12 cellular contexts compared by ENCODE assay signal in the genomic region with DNA sequence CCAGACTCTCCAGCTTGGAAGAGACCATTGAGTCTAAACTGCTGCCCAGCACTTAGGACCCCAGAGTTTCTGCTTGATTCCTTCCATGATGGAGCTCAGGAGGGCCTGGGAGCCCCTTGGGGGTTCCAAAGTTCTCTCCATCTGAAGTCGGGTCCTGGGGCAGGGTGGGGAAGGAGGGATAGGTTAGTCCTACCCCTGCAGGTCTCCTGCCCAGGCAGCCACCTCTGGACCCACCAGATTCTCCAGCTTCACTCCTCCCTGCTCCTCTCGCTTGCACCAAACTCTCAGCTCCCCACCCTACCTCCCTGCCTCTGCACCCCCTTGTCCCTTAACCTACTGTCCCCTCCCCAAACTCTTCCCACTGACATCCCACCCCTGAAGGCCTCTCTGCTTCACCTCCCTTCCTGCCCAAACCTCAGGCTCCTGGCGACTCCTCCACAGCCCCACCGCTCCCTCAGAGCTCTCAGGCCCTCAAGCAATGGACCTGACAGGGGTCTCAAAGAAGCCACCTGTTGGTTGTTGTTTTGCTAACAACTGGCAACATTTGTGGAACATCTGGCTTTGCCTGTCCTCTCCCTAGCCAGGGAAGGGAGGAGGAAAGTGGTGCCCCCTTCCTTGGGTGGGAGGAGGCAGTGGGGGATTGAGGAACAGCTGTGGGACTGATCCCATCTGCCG.
DNase-seq lines count a peak whose midpoint lies in the region; FAIRE-seq and TF ChIP-seq lines count a peak whose summit lies in the region.
"Had no signal": no experiment of that assay in that cellular context is flagged by ENCODE, and none has a peak within 500 bp of the region (broad histone marks: within the 10 kb centered on the region; RNA-seq: fewer than 3 reads in every experiment).

No MANE protein-coding gene starts in this region.

- peaks cover 32% of the 10 kb centered on the region for H3K4me1 Mint-ChIP-seq in dendritic cell treated with granulocyte-macrophage colony-stimulating factor and Interleukin-4, amounts not matched to agents 40 ng/mL and 50 ng/mL, for 4 days (ENCODE audit: low read depth)

- H3K4me3 ChIP-seq in osteoblast (ENCODE audit: insufficient read depth, low read length): no peak overlapping the region

- H3K27me3 Mint-ChIP-seq in dendritic cell treated with granulocyte-macrophage colony-stimulating factor and Interleukin-4, amounts not matched to agents 40 ng/mL and 50 ng/mL, for 4 days: peaks cover 6% of the 10 kb centered on the region

- TF ChIP-seq POLR2A in GM12892 (IDR thresholded peaks at IDR 0.05; ENCODE audit: low read depth, low read length): no peak

- peaks cover 27% of the 10 kb centered on the region for H4K20me1 ChIP-seq in osteoblast (ENCODE audit: insufficient read depth, low read length)

- peaks cover 22% of the 10 kb centered on the region for H3K36me3 Mint-ChIP-seq in dendritic cell treated with granulocyte-macrophage colony-stimulating factor and Interleukin-4, amounts not matched to agents 40 ng/mL and 50 ng/mL, for 4 days (ENCODE audit: low read depth)

- peaks cover 69% of the 10 kb centered on the region for H3K4me1 ChIP-seq in osteoblast (ENCODE audit: insufficient read depth, low read length)

- no peaks in the 10 kb centered on the region for H3K9me3 ChIP-seq in osteoblast (ENCODE audit: low read depth, low read length)

- H2AFZ ChIP-seq in osteoblast (ENCODE audit: low read length): no peak overlapping the region

- H3K4me2 ChIP-seq in osteoblast (ENCODE audit: insufficient read depth, low read length): no peak overlapping the region

- peak; percentile 93 for DNase-seq in DMS 273 (lab: John Stamatoyannopoulos, UW; ENCODE audit: unreplicated experiment)
- peak; percentile 58 for DNase-seq in NCI-H1694 treated with DMSO at 0.1 percent for 48 hours (lab: John Stamatoyannopoulos, UW)
- DNase-seq in osteoblast (ENCODE audit: insufficient read length, low spot score, missing footprints): peak; percentile 70
- no peak for DNase-seq in SHP77 treated with DMSO at 0.1 percent for 48 hours (lab: John Stamatoyannopoulos, UW)
- no peak for DNase-seq in GM12892 (ENCODE audit: insufficient read length)
- DNase-seq in GM13977 (ENCODE audit: low spot score): no peak
- DNase-seq: activated B cell treated with CpG ODN at 0.5 μM for 24 hours; effector CD4-positive, alpha-beta T cell; H7; NCI-H2081 had no signal

- no peak for TF ChIP-seq CTCF in osteoblast (IDR thresholded peaks at IDR 0.05; ENCODE audit: extremely low read depth, low read depth, low read length)
- no peak for TF ChIP-seq CTCF in GM13977 (IDR thresholded peaks at IDR 0.05; ENCODE audit: extremely low read depth, insufficient read depth, missing control alignments)

- H3K79me2 ChIP-seq in osteoblast (ENCODE audit: insufficient read depth, low read length): peaks cover 25% of the 10 kb centered on the region

- in situ Hi-C loops in GM13977 (cut with MboI; ENCODE audit: low pct_unique_long_range_greater_than_20kb, low sequenced_read_pairs, unreplicated experiment): no loop called here

- H3K36me3 ChIP-seq in osteoblast (ENCODE audit: insufficient read depth, low read length): peaks cover 21% of the 10 kb centered on the region

- no peaks in the 10 kb centered on the region for H3K27me3 ChIP-seq in osteoblast (ENCODE audit: insufficient read depth, low read length)

- FAIRE-seq in GM12892 (lab: Jason Lieb, UNC): no peak
- FAIRE-seq: frontal cortex had no signal

- H3K4me3 Mint-ChIP-seq in dendritic cell treated with granulocyte-macrophage colony-stimulating factor and Interleukin-4, amounts not matched to agents 40 ng/mL and 50 ng/mL, for 4 days: no peak overlapping the region
- H3K4me3 Mint-ChIP-seq: activated B cell treated with CpG ODN at 0.5 μM for 24 hours had no signal

- H3K27ac Mint-ChIP-seq in dendritic cell treated with granulocyte-macrophage colony-stimulating factor and Interleukin-4, amounts not matched to agents 40 ng/mL and 50 ng/mL, for 4 days: peak overlapping the region; percentile 66
- H3K27ac Mint-ChIP-seq: activated B cell treated with CpG ODN at 0.5 μM for 24 hours had no signal

- H3K9me3 Mint-ChIP-seq in dendritic cell treated with granulocyte-macrophage colony-stimulating factor and Interleukin-4, amounts not matched to agents 40 ng/mL and 50 ng/mL, for 4 days: no peaks in the 10 kb centered on the region
- H3K9me3 Mint-ChIP-seq: activated B cell treated with CpG ODN at 0.5 μM for 24 hours had no signal

- intact Hi-C loops in dendritic cell treated with granulocyte-macrophage colony-stimulating factor and Interleukin-4, amounts not matched to agents 40 ng/mL and 50 ng/mL, for 4 days (cut with micrococcal nuclease): no loop called here

- peak overlapping the region; percentile 89 for H3K27ac ChIP-seq in osteoblast (ENCODE audit: low read depth, low read length)

Comparison
In these comparisons a context has a peak if more than half of its experiments do, and no peak if none do; other contexts are left out.
1. DNase-seq: peak in DMS 273 (single experiment), NCI-H1694 treated with DMSO at 0.1 percent for 48 hours (single experiment) and osteoblast (single experiment); none in SHP77 treated with DMSO at 0.1 percent for 48 hours (single experiment), GM12892 (single experiment) and GM13977 (single experiment).